In genomic region chr11:88604255-88604654, GRCh38 we compare ENCODE assay signal across 22 cellular contexts.
A peak's percentile ranks its signal among the peaks of the same experiment; 100 is the strongest.
DNase-seq lines count a peak whose midpoint lies in the region; FAIRE-seq and TF ChIP-seq lines count a peak whose summit lies in the region.
"Had no signal": no experiment of that assay in that cellular context is flagged by ENCODE, and none has a peak within 500 bp of the region (broad histone marks: within the 10 kb centered on the region; RNA-seq: fewer than 3 reads in every experiment).

No MANE protein-coding gene starts in this region.

- no peak overlapping the region for H2BK12ac ChIP-seq in mesenchymal stem cell (ENCODE audit: low read length in 2 of 2)

- H3K27ac ChIP-seq in ACC112 (ENCODE audit: low read depth, low read length): peak overlapping the region; percentile 43
- H3K27ac ChIP-seq in mesenchymal stem cell (ENCODE audit: low read length, poor library complexity, severe bottlenecking): no peak overlapping the region
- no peak overlapping the region for H3K27ac ChIP-seq in brain microvascular endothelial cell
- H3K27ac ChIP-seq: 22Rv1, adrenal gland, upper lobe of left lung had no signal

- TF ChIP-seq CTCF in bronchial epithelial cell (IDR thresholded peaks at IDR 0.05; ENCODE audit: insufficient read depth, low read length, severe bottlenecking) (no peak), brain microvascular endothelial cell (IDR thresholded peaks at IDR 0.05; ENCODE audit: low read depth, low read length, missing control alignments) (no peak)

- H3K79me1 ChIP-seq in mesenchymal stem cell (replicated peaks; ENCODE audit: low read length, poor library complexity, severe bottlenecking): no peaks in the 10 kb centered on the region

- no peak overlapping the region for H2BK5ac ChIP-seq in mesenchymal stem cell (ENCODE audit: low read depth, low read length, poor library complexity, severe bottlenecking)

- H2AFZ ChIP-seq in ACC112 (ENCODE audit: low read length, unreplicated experiment) (no peak overlapping the region), mesenchymal stem cell (ENCODE audit: low read depth, low read length) (no peak overlapping the region)

- no peak for FAIRE-seq in bronchial epithelial cell (lab: Jason Lieb, UNC)
- FAIRE-seq: endothelial cell of umbilical vein had no signal

- WGBS in mesenchymal stem cell: 95% methylated on average over 1 of the region's 2 CpGs

- H2AK5ac ChIP-seq in mesenchymal stem cell (ENCODE audit: low read length, severe bottlenecking): no peak overlapping the region

- no peak overlapping the region for H3K4me3 ChIP-seq in ACC112 (ENCODE audit: low read depth, low read length)
- H3K4me3 ChIP-seq in bronchial epithelial cell (ENCODE audit: low read depth, low read length): no peak overlapping the region
- no peak overlapping the region for H3K4me3 ChIP-seq in mesenchymal stem cell (ENCODE audit: insufficient read depth in 1 of 2, low read depth in 1 of 2, low read length in 2 of 2)
- H3K4me3 ChIP-seq in brain microvascular endothelial cell (ENCODE audit: low read depth, low read length): no peak overlapping the region
- H3K4me3 ChIP-seq: adrenal gland, upper lobe of left lung had no signal

- H4K91ac ChIP-seq in mesenchymal stem cell (ENCODE audit: low read length): no peak overlapping the region

- no peak overlapping the region for H3K23ac ChIP-seq in mesenchymal stem cell (ENCODE audit: low read length in 2 of 2)

- no peak overlapping the region for H3K18ac ChIP-seq in mesenchymal stem cell (ENCODE audit: low read depth in 1 of 2, low read length in 2 of 2)

- H3K79me2 ChIP-seq in ACC112 (ENCODE audit: control insufficient read depth, insufficient read depth, low read length, unreplicated experiment): no peaks in the 10 kb centered on the region

- DNase-seq in HCEC 1CT: peak; percentile 67
- peak; percentile 24 for DNase-seq in bronchial epithelial cell (ENCODE audit: low read depth)
- no peak for DNase-seq in mesenchymal stem cell
- DNase-seq in DMS153 (lab: John Stamatoyannopoulos, UW): no peak
- DNase-seq in NCI-H82 (lab: John Stamatoyannopoulos, UW): no peak
- no peak for DNase-seq in NCI-H345 (lab: John Stamatoyannopoulos, UW)
- DNase-seq in brain microvascular endothelial cell: no peak
- DNase-seq: activated CD4-positive, CD25-positive, alpha-beta regulatory T cell treated with anti-CD3 and anti-CD28 coated beads, Interleukin-2, amount 50 U/mL, for 72 hours; activated CD8-positive, alpha-beta memory T cell treated with anti-CD3 and anti-CD28 coated beads, Interleukin-2, amount 10 ng/mL, durations not matched to agents 7 days and 5 days; adrenal gland; CD4-positive, alpha-beta memory T cell; glutamatergic neuron; islet precursor cell; MV-4-11; NCI-H2029 treated with DMSO at 0.1 percent for 48 hours; NCI-H524 treated with DMSO at 0.1 percent for 48 hours; OCI-M1; stimulated activated naive B cell treated with anti-CD40 and anti-IgM and Interleukin-4, amounts not matched to agents 10 μg/mL and 1 μg/mL and 100 μg/mL, for 72 hours; upper lobe of left lung had no signal

- peaks cover 21% of the 10 kb centered on the region for H3K4me1 ChIP-seq in ACC112 (ENCODE audit: control insufficient read depth, insufficient read depth, low read length, unreplicated experiment)
- no peaks in the 10 kb centered on the region for H3K4me1 ChIP-seq in mesenchymal stem cell (ENCODE audit: control insufficient read depth, insufficient read depth, low read depth, low read length)
- H3K4me1 ChIP-seq: adrenal gland, upper lobe of left lung had no signal

- H3K36me3 ChIP-seq in ACC112 (ENCODE audit: insufficient read depth, low read length) (no peaks in the 10 kb centered on the region), bronchial epithelial cell (ENCODE audit: control insufficient read depth, insufficient read depth, low read length) (no peaks in the 10 kb centered on the region), mesenchymal stem cell (ENCODE audit: control insufficient read depth in 1 of 2, insufficient read depth in 2 of 2, low read depth in 1 of 2, low read length in 2 of 2) (no peaks in the 10 kb centered on the region), brain microvascular endothelial cell (replicated peaks) (no peaks in the 10 kb centered on the region)
- H3K36me3 ChIP-seq: adrenal gland, upper lobe of left lung had no signal

- in situ Hi-C loops in brain microvascular endothelial cell (cut with HindIII; ENCODE audit: low pct_ligation_motif_present, low sequenced_read_pairs): no loop called here

- peak overlapping the region; percentile 40 for H3K9ac ChIP-seq in mesenchymal stem cell (ENCODE audit: low read length)

- H3K4me2 ChIP-seq in mesenchymal stem cell (ENCODE audit: low read length, poor library complexity, severe bottlenecking): no peak overlapping the region

- H2BK120ac ChIP-seq in mesenchymal stem cell (ENCODE audit: low read depth, low read length): no peak overlapping the region

- no peak overlapping the region for H4K8ac ChIP-seq in mesenchymal stem cell (ENCODE audit: low read length)

- H3K14ac ChIP-seq in mesenchymal stem cell (ENCODE audit: low read length in 2 of 2): no peak overlapping the region

- no peak overlapping the region for H3K4ac ChIP-seq in mesenchymal stem cell (ENCODE audit: low read depth in 1 of 2, low read length in 2 of 2)

- H3K27me3 ChIP-seq in ACC112 (ENCODE audit: insufficient read depth, low read length) (no peaks in the 10 kb centered on the region), bronchial epithelial cell (ENCODE audit: control insufficient read depth, insufficient read depth, low read length) (no peaks in the 10 kb centered on the region), mesenchymal stem cell (ENCODE audit: control insufficient read depth in 1 of 2, insufficient read depth in 1 of 2, low read length in 2 of 2) (no peaks in the 10 kb centered on the region), brain microvascular endothelial cell (replicated peaks) (no peaks in the 10 kb centered on the region)
- H3K27me3 ChIP-seq: adrenal gland, upper lobe of left lung had no signal

- no peaks in the 10 kb centered on the region for H3K9me3 ChIP-seq in mesenchymal stem cell (ENCODE audit: control insufficient read depth, low read length)
- H3K9me3 ChIP-seq: adrenal gland, upper lobe of left lung had no signal

- H2BK15ac ChIP-seq in mesenchymal stem cell (ENCODE audit: low read depth, poor library complexity, severe bottlenecking): no peak overlapping the region

Comparison
In these comparisons a context has a peak if more than half of its experiments do, and no peak if none do; other contexts are left out.
1. DNase-seq: peak in HCEC 1CT (single experiment) and bronchial epithelial cell (single experiment); none in mesenchymal stem cell (single experiment), DMS153 (single experiment), NCI-H82 (single experiment), NCI-H345 (single experiment) and brain microvascular endothelial cell (single experiment).